19 cellular contexts compared by ENCODE assay signal in the genomic region with DNA sequence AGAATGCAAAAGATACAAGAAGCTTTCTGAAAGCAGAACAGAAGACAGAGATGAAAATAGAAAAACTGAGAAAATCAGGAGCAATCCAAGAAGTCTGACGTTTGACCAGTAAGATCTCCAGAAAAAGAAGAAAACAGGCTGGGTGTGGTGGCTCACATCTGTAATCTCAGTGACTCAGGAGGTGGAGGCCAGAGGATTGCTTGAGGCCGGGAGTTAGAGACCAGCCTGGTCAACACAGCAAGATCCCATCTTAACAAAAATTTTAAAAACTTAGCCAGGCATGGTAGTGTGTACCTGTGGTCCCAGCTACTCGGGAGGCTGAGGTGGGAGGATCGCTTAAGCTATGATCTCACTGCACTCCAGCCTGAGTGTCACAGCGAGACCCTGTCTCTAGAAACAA. TPM values are rescaled to one million over a fixed set of nuclear protein-coding genes. Genes with fewer than 3 reads are reported as not detected.
A peak's percentile ranks its signal among the peaks of the same experiment; 100 is the strongest.
DNase-seq lines count a peak whose midpoint lies in the region; ATAC-seq and TF ChIP-seq lines count a peak whose summit lies in the region.
"Had no signal": no experiment of that assay in that cellular context is flagged by ENCODE, and none has a peak within 500 bp of the region (broad histone marks: within the 10 kb centered on the region; RNA-seq: fewer than 3 reads in every experiment).

No MANE protein-coding gene starts in this region.

- no peaks in the 10 kb centered on the region for H3K27me3 Mint-ChIP-seq in stimulated activated naive CD8-positive, alpha-beta T cell treated with anti-CD3 and anti-CD28 coated beads, Interleukin-15, Interleukin-2, amounts not matched to agents 100 ng/mL and 50 ng/mL, for 24 hours
- H3K27me3 Mint-ChIP-seq in stimulated activated naive CD8-positive, alpha-beta T cell treated with anti-CD3 and anti-CD28 coated beads, Interleukin-15, amount 100 ng/mL, for 72 hours: no peaks in the 10 kb centered on the region

- H3K27ac ChIP-seq in mesenchymal stem cell (ENCODE audit: low read length, poor library complexity, severe bottlenecking) (no peak overlapping the region), RWPE1 (no peak overlapping the region)
- H3K27ac ChIP-seq: gastrocnemius medialis, neural progenitor cell, psoas muscle had no signal

- no peaks in the 10 kb centered on the region for H3K79me1 ChIP-seq in mesenchymal stem cell (replicated peaks; ENCODE audit: low read length, poor library complexity, severe bottlenecking)

- no peak overlapping the region for H3K4me2 ChIP-seq in mesenchymal stem cell (ENCODE audit: low read length, poor library complexity, severe bottlenecking)
- H3K4me2 ChIP-seq: neural progenitor cell, SK-N-SH had no signal

- H2BK5ac ChIP-seq in mesenchymal stem cell (ENCODE audit: low read depth, low read length, poor library complexity, severe bottlenecking): no peak overlapping the region

- H3K9me3 ChIP-seq in adipocyte (ENCODE audit: control insufficient read depth, low read length): peaks cover 5% of the 10 kb centered on the region
- no peaks in the 10 kb centered on the region for H3K9me3 ChIP-seq in mesenchymal stem cell (ENCODE audit: control insufficient read depth, low read length)
- H3K9me3 ChIP-seq: gastrocnemius medialis, psoas muscle, SK-N-SH had no signal

- no peak overlapping the region for H2BK120ac ChIP-seq in mesenchymal stem cell (ENCODE audit: low read depth, low read length)

- 95% methylated on average over 3 of the region's 5 CpGs for WGBS in mesenchymal stem cell

- H4K91ac ChIP-seq in mesenchymal stem cell (ENCODE audit: low read length): no peak overlapping the region

- H3K9ac ChIP-seq in adipocyte (ENCODE audit: low read length): peak overlapping the region; percentile 31
- H3K9ac ChIP-seq in mesenchymal stem cell (ENCODE audit: low read length): peak overlapping the region; percentile 79
- H3K9ac ChIP-seq: neural progenitor cell, SK-N-SH had no signal

- H3K27ac Mint-ChIP-seq in stimulated activated naive CD8-positive, alpha-beta T cell treated with anti-CD3 and anti-CD28 coated beads, Interleukin-15, Interleukin-2, amounts not matched to agents 100 ng/mL and 50 ng/mL, for 24 hours: peak overlapping the region; percentile 13
- peak overlapping the region in 1 of 2 donors; percentile 92 for H3K27ac Mint-ChIP-seq in stimulated activated naive CD8-positive, alpha-beta T cell treated with anti-CD3 and anti-CD28 coated beads, Interleukin-15, amount 100 ng/mL, for 72 hours
- H3K27ac Mint-ChIP-seq: neural progenitor cell had no signal

- no peak for ATAC-seq in stimulated activated naive CD8-positive, alpha-beta T cell treated with anti-CD3 and anti-CD28 coated beads, Interleukin-15, amount 100 ng/mL, for 72 hours
- ATAC-seq in HG03520 (IDR thresholded peaks at IDR 0.05; ENCODE audit: unreplicated experiment) (no peak), HG03175 (IDR thresholded peaks at IDR 0.05; ENCODE audit: unreplicated experiment) (no peak)
- ATAC-seq: gastrocnemius medialis, psoas muscle had no signal

- H3K36me3 ChIP-seq in adipocyte (ENCODE audit: control insufficient read depth, insufficient read depth, low read length, severe bottlenecking) (peaks cover 15% of the 10 kb centered on the region), mesenchymal stem cell (ENCODE audit: control insufficient read depth in 1 of 2, insufficient read depth in 2 of 2, low read depth in 1 of 2, low read length in 2 of 2) (no peaks in the 10 kb centered on the region)
- H3K36me3 ChIP-seq: gastrocnemius medialis, neural progenitor cell had no signal

- H2BK12ac ChIP-seq in mesenchymal stem cell (ENCODE audit: low read length in 2 of 2): no peak overlapping the region

- no peak overlapping the region for H3K14ac ChIP-seq in mesenchymal stem cell (ENCODE audit: low read length in 2 of 2)

- H3K23ac ChIP-seq in mesenchymal stem cell (ENCODE audit: low read length in 2 of 2): no peak overlapping the region

- H3K4me3 Mint-ChIP-seq in stimulated activated naive CD8-positive, alpha-beta T cell treated with anti-CD3 and anti-CD28 coated beads, Interleukin-15, Interleukin-2, amounts not matched to agents 100 ng/mL and 50 ng/mL, for 24 hours: no peak overlapping the region
- H3K4me3 Mint-ChIP-seq in stimulated activated naive CD8-positive, alpha-beta T cell treated with anti-CD3 and anti-CD28 coated beads, Interleukin-15, amount 100 ng/mL, for 72 hours: peak overlapping the region in 1 of 2 donors; percentile 34
- H3K4me3 Mint-ChIP-seq: neural progenitor cell had no signal

- TF ChIP-seq CTCF in RWPE1 (conservative IDR thresholded peaks at IDR 0.05; ENCODE audit: low read depth): no peak
- TF ChIP-seq CTCF in foreskin fibroblast (IDR thresholded peaks at IDR 0.05; ENCODE audit: low read depth, low read length): no peak

- no peak overlapping the region for H3K4me3 ChIP-seq in adipocyte (ENCODE audit: low read length)
- no peak overlapping the region for H3K4me3 ChIP-seq in mesenchymal stem cell (ENCODE audit: insufficient read depth in 1 of 2, low read depth in 1 of 2, low read length in 2 of 2)
- no peak overlapping the region for H3K4me3 ChIP-seq in foreskin fibroblast (ENCODE audit: low read depth in 1 of 2, low read length in 2 of 2)
- H3K4me3 ChIP-seq: gastrocnemius medialis, neural progenitor cell, psoas muscle had no signal

- H4K8ac ChIP-seq in mesenchymal stem cell (ENCODE audit: low read length): no peak overlapping the region

- CTCF ChIA-PET in RWPE1 (lab: Yijun Ruan, JAX): interaction anchor here (0.7 kb wide), 1 partner anchor 80 kb away, joined by 4 read pairs; no protein-coding TSS in a partner anchor

- no peak overlapping the region for H2BK15ac ChIP-seq in mesenchymal stem cell (ENCODE audit: low read depth, poor library complexity, severe bottlenecking)

- no peak overlapping the region for H3K4ac ChIP-seq in mesenchymal stem cell (ENCODE audit: low read depth in 1 of 2, low read length in 2 of 2)

- peaks cover 35% of the 10 kb centered on the region for H3K4me1 ChIP-seq in adipocyte (ENCODE audit: control insufficient read depth, insufficient read depth, low read length)
- peaks cover 2% of the 10 kb centered on the region for H3K4me1 ChIP-seq in mesenchymal stem cell (ENCODE audit: control insufficient read depth, insufficient read depth, low read depth, low read length)
- H3K4me1 ChIP-seq: gastrocnemius medialis, psoas muscle had no signal

- POLR2A ChIA-PET in RWPE1 (lab: Yijun Ruan, JAX; ENCODE audit: low non-redundant PET): no interaction called here

- H3K4me1 Mint-ChIP-seq in stimulated activated naive CD8-positive, alpha-beta T cell treated with anti-CD3 and anti-CD28 coated beads, Interleukin-15, Interleukin-2, amounts not matched to agents 100 ng/mL and 50 ng/mL, for 24 hours (ENCODE audit: low read depth): peaks cover 60% of the 10 kb centered on the region
- peaks cover 75% of the 10 kb centered on the region for H3K4me1 Mint-ChIP-seq in stimulated activated naive CD8-positive, alpha-beta T cell treated with anti-CD3 and anti-CD28 coated beads, Interleukin-15, amount 100 ng/mL, for 72 hours

- no peaks in the 10 kb centered on the region for H3K9me3 Mint-ChIP-seq in stimulated activated naive CD8-positive, alpha-beta T cell treated with anti-CD3 and anti-CD28 coated beads, Interleukin-15, Interleukin-2, amounts not matched to agents 100 ng/mL and 50 ng/mL, for 24 hours
- peaks cover 0 to under 1% of the 10 kb centered on the region in 2 donors for H3K9me3 Mint-ChIP-seq in stimulated activated naive CD8-positive, alpha-beta T cell treated with anti-CD3 and anti-CD28 coated beads, Interleukin-15, amount 100 ng/mL, for 72 hours

- H3K27me3 ChIP-seq in adipocyte (replicated peaks; ENCODE audit: control insufficient read depth, insufficient read depth, low read length): no peaks in the 10 kb centered on the region
- H3K27me3 ChIP-seq in mesenchymal stem cell (ENCODE audit: control insufficient read depth in 1 of 2, insufficient read depth in 1 of 2, low read length in 2 of 2): peaks cover 0 to 16% of the 10 kb centered on the region in 2 experiments
- H3K27me3 ChIP-seq: gastrocnemius medialis, neural progenitor cell had no signal

- DNase-seq in stimulated activated naive CD8-positive, alpha-beta T cell treated with anti-CD3 and anti-CD28 coated beads, Interleukin-15, amount 100 ng/mL, for 72 hours: no peak
- DNase-seq in adipocyte (ENCODE audit: low read depth): no peak
- DNase-seq in mesenchymal stem cell: no peak
- no peak for DNase-seq in RWPE1 (ENCODE audit: low spot score)
- DNase-seq in foreskin fibroblast: no peak
- DNase-seq: activated CD4-positive, alpha-beta T cell treated with anti-CD3 and anti-CD28 coated beads for 1 hour; activated gamma-delta T cell; cortex of kidney; KG1; NCI-H1930; small intestine; stimulated activated CD4-positive, alpha-beta T cell treated with anti-CD3 and anti-CD28 coated beads, Interleukin-2, amount 100 ng/mL, for 48 hours had no signal

- no peak overlapping the region for H2AFZ ChIP-seq in mesenchymal stem cell (ENCODE audit: low read depth, low read length)
- H2AFZ ChIP-seq: neural progenitor cell had no signal

- H3K36me3 Mint-ChIP-seq in stimulated activated naive CD8-positive, alpha-beta T cell treated with anti-CD3 and anti-CD28 coated beads, Interleukin-15, Interleukin-2, amounts not matched to agents 100 ng/mL and 50 ng/mL, for 24 hours (ENCODE audit: low read depth): peaks cover 40% of the 10 kb centered on the region
- H3K36me3 Mint-ChIP-seq: neural progenitor cell had no signal

- no peak overlapping the region for H3K18ac ChIP-seq in mesenchymal stem cell (ENCODE audit: low read depth in 1 of 2, low read length in 2 of 2)

- no peak overlapping the region for H2AK5ac ChIP-seq in mesenchymal stem cell (ENCODE audit: low read length, severe bottlenecking)

RNA-seq across cellular contexts. Expression of a gene that starts 15.8 kb away (rescaled TPM):
- polyA plus RNA-seq in mesenchymal stem cell (2013, experiment 1 of 2): 0.04 TPM
- 0.12 TPM for polyA plus RNA-seq in mesenchymal stem cell (2013, experiment 2 of 2)
